ENCODE assay signal across 11 cellular contexts in genomic region chr6:6820688-6821238, GRCh38.
DNase-seq lines count a peak whose midpoint lies in the region; ATAC-seq, FAIRE-seq and TF ChIP-seq lines count a peak whose summit lies in the region.
"Had no signal": no experiment of that assay in that cellular context is flagged by ENCODE, and none has a peak within 500 bp of the region (broad histone marks: within the 10 kb centered on the region; RNA-seq: fewer than 3 reads in every experiment).

No MANE protein-coding gene starts in this region.

- peak; percentile 95 for DNase-seq in NCI-H146 (lab: John Stamatoyannopoulos, UW)
- DNase-seq in RWPE1 (ENCODE audit: low spot score), result peak; percentile 81
- peak; percentile 89 for DNase-seq in islet precursor cell
- DNase-seq in urothelium cell line (ENCODE audit: low spot score), result peak; percentile 50
- no peak for DNase-seq in effector CD4-positive, alpha-beta T cell
- no peak for DNase-seq in ecto neural progenitor cell (ENCODE audit: low spot score)
- DNase-seq in stimulated activated naive B cell treated with anti-CD40 and anti-IgM and Interleukin-4, amounts not matched to agents 10 μg/mL and 1 μg/mL and 100 μg/mL, for 72 hours, result no peak
- DNase-seq: activated CD4-positive, alpha-beta memory T cell treated with anti-CD3 and anti-CD28 coated beads for 36 hours; amygdala; DND-41 had no signal

- peaks cover 25 to 41% of the 10 kb centered on the region in 2 donors for H3K4me1 Mint-ChIP-seq in stimulated activated naive B cell treated with anti-CD40 and anti-IgM and Interleukin-4, amounts not matched to agents 10 μg/mL and 1 μg/mL and 100 μg/mL, for 72 hours

- CTCF ChIA-PET in RWPE1 (lab: Yijun Ruan, JAX), result no interaction called here

- H3K27me3 Mint-ChIP-seq in stimulated activated naive B cell treated with anti-CD40 and anti-IgM and Interleukin-4, amounts not matched to agents 10 μg/mL and 1 μg/mL and 100 μg/mL, for 72 hours, result peaks cover 18 to 25% of the 10 kb centered on the region in 2 donors

- H3K27ac ChIP-seq in RWPE1, result peak overlapping the region; percentile 58
- H3K27ac ChIP-seq: vagina had no signal

- POLR2A ChIA-PET in RWPE1 (lab: Yijun Ruan, JAX; ENCODE audit: low non-redundant PET), result interaction anchor here (0.6 kb wide), 1 partner anchor 12 kb away, joined by 3 read pairs; no protein-coding TSS in a partner anchor

- H3K9me3 Mint-ChIP-seq in stimulated activated naive B cell treated with anti-CD40 and anti-IgM and Interleukin-4, amounts not matched to agents 10 μg/mL and 1 μg/mL and 100 μg/mL, for 72 hours, result no peaks in the 10 kb centered on the region
- H3K9me3 Mint-ChIP-seq: activated CD4-positive, alpha-beta memory T cell treated with anti-CD3 and anti-CD28 coated beads for 36 hours had no signal

- no peak for ATAC-seq in stimulated activated naive B cell treated with anti-CD40 and anti-IgM and Interleukin-4, amounts not matched to agents 10 μg/mL and 1 μg/mL and 100 μg/mL, for 72 hours (replicated peaks)

- peaks cover 0 to 3% of the 10 kb centered on the region in 2 donors for H3K36me3 Mint-ChIP-seq in stimulated activated naive B cell treated with anti-CD40 and anti-IgM and Interleukin-4, amounts not matched to agents 10 μg/mL and 1 μg/mL and 100 μg/mL, for 72 hours
- H3K36me3 Mint-ChIP-seq: activated CD4-positive, alpha-beta memory T cell treated with anti-CD3 and anti-CD28 coated beads for 36 hours had no signal

- no peak for TF ChIP-seq CTCF in RWPE1 (conservative IDR thresholded peaks at IDR 0.05; ENCODE audit: low read depth)

- H3K27ac Mint-ChIP-seq in stimulated activated naive B cell treated with anti-CD40 and anti-IgM and Interleukin-4, amounts not matched to agents 10 μg/mL and 1 μg/mL and 100 μg/mL, for 72 hours, result no peak overlapping the region
- H3K27ac Mint-ChIP-seq: activated CD4-positive, alpha-beta memory T cell treated with anti-CD3 and anti-CD28 coated beads for 36 hours had no signal

- no peak overlapping the region for H3K4me3 Mint-ChIP-seq in stimulated activated naive B cell treated with anti-CD40 and anti-IgM and Interleukin-4, amounts not matched to agents 10 μg/mL and 1 μg/mL and 100 μg/mL, for 72 hours
- H3K4me3 Mint-ChIP-seq: activated CD4-positive, alpha-beta memory T cell treated with anti-CD3 and anti-CD28 coated beads for 36 hours had no signal

- no peak for FAIRE-seq in urothelium cell line (lab: Jason Lieb, UNC)

Comparison
In these comparisons a context has a peak if more than half of its experiments do, and no peak if none do; other contexts are left out.
1. DNase-seq: peak in NCI-H146 (single experiment), RWPE1 (single experiment), islet precursor cell (single experiment) and urothelium cell line (single experiment); none in effector CD4-positive, alpha-beta T cell (single experiment), ecto neural progenitor cell (single experiment) and stimulated activated naive B cell treated with anti-CD40 and anti-IgM and Interleukin-4, amounts not matched to agents 10 μg/mL and 1 μg/mL and 100 μg/mL, for 72 hours (single experiment).